9 cellular contexts compared by ENCODE assay signal in the genomic region with DNA sequence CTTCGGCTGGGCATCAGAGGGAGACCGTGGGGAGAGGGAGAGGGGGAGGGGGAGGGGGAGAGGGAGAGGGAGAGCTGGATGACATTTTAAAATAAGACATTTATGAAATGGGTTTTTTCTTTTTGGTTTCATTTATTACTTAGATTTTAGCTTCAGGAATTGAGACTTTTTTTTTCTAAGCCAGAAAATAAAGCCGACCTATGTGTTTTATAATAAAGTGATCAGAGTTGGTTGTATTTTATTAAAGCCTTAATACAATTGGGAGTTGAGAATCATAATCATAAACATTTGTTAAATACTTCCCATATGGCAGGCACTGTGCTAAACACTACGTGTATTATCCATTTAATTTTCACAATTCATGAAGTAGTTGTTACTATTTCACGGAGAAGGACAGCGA.
"Had no signal": no experiment of that assay in that cellular context is flagged by ENCODE, and none has a peak within 500 bp of the region (broad histone marks: within the 10 kb centered on the region; RNA-seq: fewer than 3 reads in every experiment).

No MANE protein-coding gene starts in this region.

- H3K4me3 ChIP-seq: GM23248, HAP-1, K562 had no signal

- H3K9ac ChIP-seq: GM23248 had no signal

- H3K36me3 ChIP-seq: HAP-1 had no signal

- FAIRE-seq: HTR-8/SVneo, K562 had no signal

- ATAC-seq: HCT116, K562 had no signal

- H3K27ac Mint-ChIP-seq: HFFc6 had no signal

- H3K9me3 Mint-ChIP-seq: HFFc6 had no signal

- H2AFZ ChIP-seq: GM23248 had no signal

- H3K9me3 ChIP-seq: HAP-1 had no signal

- DNase-seq: GM23248, GOT3, H7, HFFc6, KG1 had no signal

- H3K4me3 Mint-ChIP-seq: HFFc6 had no signal

- H3K27ac ChIP-seq: GM23248 had no signal
